Comparison of ENCODE assay signal across 20 cellular contexts in the genomic region with DNA sequence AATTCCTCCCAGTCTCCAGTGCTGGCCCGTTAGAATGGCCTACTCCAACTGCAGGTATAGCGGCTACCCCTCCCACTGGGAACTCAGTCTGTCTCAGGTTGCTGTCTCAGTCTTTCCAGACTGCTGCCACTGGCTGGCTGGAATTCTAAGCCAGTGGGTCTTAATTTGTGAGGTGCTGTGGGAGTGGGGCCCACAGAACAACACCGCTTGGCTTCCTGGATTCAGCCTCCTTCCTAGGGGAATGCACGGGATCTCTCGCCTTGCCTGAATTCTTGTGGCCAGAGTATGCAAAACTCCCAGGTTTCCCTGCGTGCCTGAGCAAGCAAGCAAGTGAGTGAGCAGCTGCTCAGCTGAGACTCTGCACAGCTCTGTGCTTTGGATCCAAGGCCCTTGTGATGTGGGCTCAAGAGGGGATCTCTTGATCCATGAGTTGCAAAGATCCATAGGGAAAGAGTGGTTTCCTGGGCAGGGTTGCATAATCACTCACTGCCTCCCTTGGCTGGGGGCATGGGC. TPM values are rescaled to one million over a fixed set of nuclear protein-coding genes. Genes with fewer than 3 reads are reported as not detected.
DNase-seq lines count a peak whose midpoint lies in the region; ATAC-seq and TF ChIP-seq lines count a peak whose summit lies in the region.
"Had no signal": no experiment of that assay in that cellular context is flagged by ENCODE, and none has a peak within 500 bp of the region (broad histone marks: within the 10 kb centered on the region; RNA-seq: fewer than 3 reads in every experiment).

No MANE protein-coding gene starts in this region.

- H4K91ac ChIP-seq in neuronal stem cell (ENCODE audit: low read depth, low read length, poor library complexity) = no peak overlapping the region

- peak overlapping the region; percentile 44 for H3K23ac ChIP-seq in neuronal stem cell (ENCODE audit: low read depth, low read length, poor library complexity)

- H2AFZ ChIP-seq in neuronal stem cell (ENCODE audit: low read length) = peak overlapping the region; percentile 62

- H3K18ac ChIP-seq in neuronal stem cell (ENCODE audit: low read length) = peak overlapping the region; percentile 33

- no peak overlapping the region for H3K9ac ChIP-seq in neuronal stem cell (ENCODE audit: low read depth, low read length, poor library complexity)

- no peak overlapping the region for H2BK12ac ChIP-seq in neuronal stem cell (ENCODE audit: low read length)

- in situ Hi-C loops in KBM-7 (cut with MboI; ENCODE audit: low pct_unique_long_range_greater_than_20kb, low sequenced_read_pairs) = no loop called here
- in situ Hi-C loops in HAP-1 (cut with MboI; ENCODE audit: low sequenced_read_pairs) = no loop called here

- POLR2A ChIA-PET in WTC11 (lab: Charles Lee) = no interaction called here

- H2BK5ac ChIP-seq in neuronal stem cell (ENCODE audit: low read length) = no peak overlapping the region

- CTCF ChIA-PET in WTC11 (lab: Charles Lee) = no interaction called here

- no peak overlapping the region for H3K4me2 ChIP-seq in neuronal stem cell (ENCODE audit: insufficient read depth, low read length, poor library complexity, severe bottlenecking)

- no peak overlapping the region for H2BK15ac ChIP-seq in neuronal stem cell (ENCODE audit: low read length)

- no peak overlapping the region for H4K8ac ChIP-seq in neuronal stem cell (ENCODE audit: low read depth, low read length)

- H3K27me3 Mint-ChIP-seq in WTC11 (ENCODE audit: low read depth) = no peaks in the 10 kb centered on the region

- DNase-seq in DMS 273 (lab: John Stamatoyannopoulos, UW; ENCODE audit: unreplicated experiment) = peak; percentile 30
- DNase-seq in DMS 273 treated with DMSO at 0.1 percent for 48 hours (lab: John Stamatoyannopoulos, UW) = no peak
- DNase-seq in WTC11 (ENCODE audit: low spot score) = no peak
- DNase-seq in iPS-NIHi11 (ENCODE audit: low spot score) = peak; percentile 11
- no peak for DNase-seq in neuronal stem cell (ENCODE audit: low spot score)
- no peak for DNase-seq in KBM-7
- DNase-seq in HAP-1 (ENCODE audit: low spot score in 2 of 2) = no peak
- no peak for DNase-seq in sciatic nerve (ENCODE audit: low spot score)
- DNase-seq: AML-193, GF-D8, GOT3, MV-4-11, NCI-H1694 treated with DMSO at 0.1 percent for 48 hours, NCI-H345, Peyer's patch had no signal

- H3K4me3 ChIP-seq in neuronal stem cell (ENCODE audit: low read length in 2 of 2) (no peak overlapping the region), HAP-1 (no peak overlapping the region)
- H3K4me3 ChIP-seq: K562, Peyer's patch had no signal

- no peaks in the 10 kb centered on the region for H3K79me1 ChIP-seq in neuronal stem cell (ENCODE audit: low read depth, low read length)

- H3K36me3 ChIP-seq in neuronal stem cell (replicated peaks in 1 of 2; ENCODE audit: control insufficient read depth in 2 of 2, insufficient read depth in 2 of 2, low read length in 2 of 2) (no peaks in the 10 kb centered on the region), HAP-1 (replicated peaks) (no peaks in the 10 kb centered on the region)
- H3K36me3 ChIP-seq: Peyer's patch had no signal

- no peak overlapping the region for H3K27ac Mint-ChIP-seq in WTC11

- H3K27ac ChIP-seq in neuronal stem cell (replicated peaks; ENCODE audit: low read length) = no peak overlapping the region
- H3K27ac ChIP-seq: 22Rv1, C4-2B, Peyer's patch had no signal

- H2AK5ac ChIP-seq in neuronal stem cell (ENCODE audit: low read depth, low read length) = no peak overlapping the region

- H3K27me3 ChIP-seq in neuronal stem cell (ENCODE audit: control insufficient read depth in 3 of 3, insufficient read depth in 3 of 3, low read depth in 1 of 3, low read length in 3 of 3) (no peaks in the 10 kb centered on the region), HAP-1 (ENCODE audit: low read depth) (no peaks in the 10 kb centered on the region)
- H3K27me3 ChIP-seq: Peyer's patch had no signal

- no CpG with 5 or more reads among the region's 6 CpGs for WGBS in neuronal stem cell (ENCODE audit: extremely low coverage in 2 of 2, insufficient read length in 2 of 2, insufficient replicate concordance in 1 of 2), 2 donors

- H3K9me3 Mint-ChIP-seq in WTC11 = peaks cover 16% of the 10 kb centered on the region

- H3K4me3 Mint-ChIP-seq in WTC11 = no peak overlapping the region

- ATAC-seq in WTC11 = peak; percentile 25
- ATAC-seq in sciatic nerve = no peak
- ATAC-seq: K562, Right ventricle myocardium inferior had no signal

- TF ChIP-seq CTCF in WTC11 (IDR thresholded peaks at IDR 0.05) = no peak

- no peak overlapping the region for H3K4ac ChIP-seq in neuronal stem cell (ENCODE audit: low read length)

- H3K4me1 ChIP-seq in neuronal stem cell (ENCODE audit: control insufficient read depth in 2 of 2, insufficient read depth in 1 of 2, low read depth in 1 of 2, low read length in 2 of 2) (peaks cover 5 to 6% of the 10 kb centered on the region in 2 donors), HAP-1 (no peaks in the 10 kb centered on the region)
- H3K4me1 ChIP-seq: Peyer's patch had no signal

- H3K14ac ChIP-seq in neuronal stem cell (ENCODE audit: low read length) = peak overlapping the region; percentile 63

- intact Hi-C loops in sciatic nerve (cut with DNase I) = no loop called here

- no peak overlapping the region for H2BK120ac ChIP-seq in neuronal stem cell (ENCODE audit: low read depth, low read length)

- no peaks in the 10 kb centered on the region for H3K9me3 ChIP-seq in neuronal stem cell (replicated peaks in 1 of 2; ENCODE audit: control insufficient read depth in 2 of 2, insufficient read depth in 1 of 2, low read depth in 1 of 2, low read length in 2 of 2)
- H3K9me3 ChIP-seq in HAP-1 = no peaks in the 10 kb centered on the region
- H3K9me3 ChIP-seq: Peyer's patch had no signal

- peaks cover 17% of the 10 kb centered on the region for H3K4me1 Mint-ChIP-seq in WTC11

- peaks cover 8% of the 10 kb centered on the region for H3K36me3 Mint-ChIP-seq in WTC11

TF ChIP-seq in WTC11, 78 proteins besides CTCF, POLR2A, EP300 and RAD21:
- no peak for TF ChIP-seq IRF2 (CRISPR knock-in tag; IDR thresholded peaks at IDR 0.05; ENCODE audit: borderline replicate concordance, low read depth)
- TF ChIP-seq, protein P1, sequence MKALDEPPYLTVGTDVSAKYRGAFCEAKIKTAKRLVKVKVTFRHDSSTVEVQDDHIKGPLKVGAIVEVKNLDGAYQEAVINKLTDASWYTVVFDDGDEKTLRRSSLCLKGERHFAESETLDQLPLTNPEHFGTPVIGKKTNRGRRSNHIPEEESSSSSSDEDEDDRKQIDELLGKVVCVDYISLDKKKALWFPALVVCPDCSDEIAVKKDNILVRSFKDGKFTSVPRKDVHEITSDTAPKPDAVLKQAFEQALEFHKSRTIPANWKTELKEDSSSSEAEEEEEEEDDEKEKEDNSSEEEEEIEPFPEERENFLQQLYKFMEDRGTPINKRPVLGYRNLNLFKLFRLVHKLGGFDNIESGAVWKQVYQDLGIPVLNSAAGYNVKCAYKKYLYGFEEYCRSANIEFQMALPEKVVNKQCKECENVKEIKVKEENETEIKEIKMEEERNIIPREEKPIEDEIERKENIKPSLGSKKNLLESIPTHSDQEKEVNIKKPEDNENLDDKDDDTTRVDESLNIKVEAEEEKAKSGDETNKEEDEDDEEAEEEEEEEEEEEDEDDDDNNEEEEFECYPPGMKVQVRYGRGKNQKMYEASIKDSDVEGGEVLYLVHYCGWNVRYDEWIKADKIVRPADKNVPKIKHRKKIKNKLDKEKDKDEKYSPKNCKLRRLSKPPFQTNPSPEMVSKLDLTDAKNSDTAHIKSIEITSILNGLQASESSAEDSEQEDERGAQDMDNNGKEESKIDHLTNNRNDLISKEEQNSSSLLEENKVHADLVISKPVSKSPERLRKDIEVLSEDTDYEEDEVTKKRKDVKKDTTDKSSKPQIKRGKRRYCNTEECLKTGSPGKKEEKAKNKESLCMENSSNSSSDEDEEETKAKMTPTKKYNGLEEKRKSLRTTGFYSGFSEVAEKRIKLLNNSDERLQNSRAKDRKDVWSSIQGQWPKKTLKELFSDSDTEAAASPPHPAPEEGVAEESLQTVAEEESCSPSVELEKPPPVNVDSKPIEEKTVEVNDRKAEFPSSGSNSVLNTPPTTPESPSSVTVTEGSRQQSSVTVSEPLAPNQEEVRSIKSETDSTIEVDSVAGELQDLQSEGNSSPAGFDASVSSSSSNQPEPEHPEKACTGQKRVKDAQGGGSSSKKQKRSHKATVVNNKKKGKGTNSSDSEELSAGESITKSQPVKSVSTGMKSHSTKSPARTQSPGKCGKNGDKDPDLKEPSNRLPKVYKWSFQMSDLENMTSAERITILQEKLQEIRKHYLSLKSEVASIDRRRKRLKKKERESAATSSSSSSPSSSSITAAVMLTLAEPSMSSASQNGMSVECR (CRISPR knock-in tag; IDR thresholded peaks at IDR 0.05; ENCODE audit: borderline replicate concordance) = no peak
- TF ChIP-seq CREB1 (CRISPR knock-in tag; IDR thresholded peaks at IDR 0.05) = no peak

RNA-seq across cellular contexts. Expression of a gene that starts 41.5 kb away (rescaled TPM):
- total RNA-seq in WTC11 (2021) = 0.96 to 1.8 TPM (median 1.3 TPM) in 3 replicates
- not detected for polyA plus RNA-seq in neuronal stem cell (2013, experiment 1 of 2)
- polyA plus RNA-seq in neuronal stem cell (2013, experiment 2 of 2) = not detected
- 1.8 TPM for total RNA-seq in sciatic nerve
- total RNA-seq: K562, Peyer's patch, SK-MEL-5 had no signal
- polyA plus RNA-seq: K562 had no signal

Comparison
In these comparisons a context has a peak if more than half of its experiments do, and no peak if none do; other contexts are left out.
1. DNase-seq: peak in DMS 273 (single experiment) and iPS-NIHi11 (single experiment); none in DMS 273 treated with DMSO at 0.1 percent for 48 hours (single experiment), WTC11 (single experiment), neuronal stem cell (single experiment), KBM-7 (single experiment), HAP-1 (0 of 2) and sciatic nerve (single experiment).